In genomic region chr5:131795879-131796792, GRCh38 we compare ENCODE assay signal across 7 cellular contexts. TPM values are rescaled to one million over a fixed set of nuclear protein-coding genes. Genes with fewer than 3 reads are reported as not detected.
DNase-seq lines count a peak whose midpoint lies in the region; FAIRE-seq and TF ChIP-seq lines count a peak whose summit lies in the region.

No MANE protein-coding gene starts in this region.

- peak; percentile 18 for DNase-seq in GM12892 (ENCODE audit: insufficient read length)
- DNase-seq in HAP-1 (ENCODE audit: low spot score in 2 of 2), result peak; percentile 31 to 65
- DNase-seq in MG63, result peak; percentile 74
- peak; percentile 51 for DNase-seq in activated CD4-positive, alpha-beta memory T cell treated with anti-CD3 and anti-CD28 coated beads for 36 hours
- peak; percentile 40 for DNase-seq in epidermal melanocyte (ENCODE audit: insufficient read length, low spot score)
- peak; percentile 74 for DNase-seq in midbrain (lab: John Stamatoyannopoulos, UW)
- peak; percentile 6 to 18 for DNase-seq in stimulated activated CD8-positive, alpha-beta memory T cell treated with anti-CD3 and anti-CD28 coated beads, Interleukin-7, amount 100 ng/mL, for 48 hours (ENCODE audit: extremely low read depth in 1 of 2, low read depth in 1 of 2)

- H3K36me3 ChIP-seq in HAP-1 (replicated peaks), result no peaks in the 10 kb centered on the region
- peaks cover 28% of the 10 kb centered on the region for H3K36me3 ChIP-seq in MG63

- H3K9me3 ChIP-seq in HAP-1 (no peaks in the 10 kb centered on the region), MG63 (no peaks in the 10 kb centered on the region)

- CTCF ChIA-PET in activated CD4-positive, alpha-beta memory T cell treated with anti-CD3 and anti-CD28 coated beads for 36 hours (lab: Charles Lee), result interaction anchor here (0.7 to 2.8 kb wide), 4 partner anchors 160 to 373 kb away, joined by 3 to 9 read pairs (median 4); no protein-coding TSS in a partner anchor

- H3K27me3 Mint-ChIP-seq in activated CD4-positive, alpha-beta memory T cell treated with anti-CD3 and anti-CD28 coated beads for 36 hours, result no peaks in the 10 kb centered on the region

- peak overlapping the region; percentile 97 for H3K4me3 Mint-ChIP-seq in activated CD4-positive, alpha-beta memory T cell treated with anti-CD3 and anti-CD28 coated beads for 36 hours

- H3K36me3 Mint-ChIP-seq in activated CD4-positive, alpha-beta memory T cell treated with anti-CD3 and anti-CD28 coated beads for 36 hours, result peaks cover 6% of the 10 kb centered on the region

- intact Hi-C loops in activated CD4-positive, alpha-beta memory T cell treated with anti-CD3 and anti-CD28 coated beads for 36 hours (cut with micrococcal nuclease), result loop anchor here (5.0 kb wide), 3 partner anchors 211 to 266 kb away; partner anchors contain the start of gene IL3

- peak overlapping the region; percentile 84 for H3K27ac Mint-ChIP-seq in activated CD4-positive, alpha-beta memory T cell treated with anti-CD3 and anti-CD28 coated beads for 36 hours

- H3K4me1 ChIP-seq in HAP-1, result peaks cover 6% of the 10 kb centered on the region

- peaks cover 33% of the 10 kb centered on the region for H3K4me1 Mint-ChIP-seq in activated CD4-positive, alpha-beta memory T cell treated with anti-CD3 and anti-CD28 coated beads for 36 hours (ENCODE audit: low read depth)

- no peaks in the 10 kb centered on the region for H3K9me3 Mint-ChIP-seq in activated CD4-positive, alpha-beta memory T cell treated with anti-CD3 and anti-CD28 coated beads for 36 hours

- POLR2A ChIA-PET in activated CD4-positive, alpha-beta memory T cell treated with anti-CD3 and anti-CD28 coated beads for 36 hours (lab: Charles Lee), result interaction anchor here (0.9 to 1.3 kb wide), 4 partner anchors 159 to 223 kb away, joined by 3 to 4 read pairs (median 3); no protein-coding TSS in a partner anchor

- in situ Hi-C loops in HAP-1 (cut with MboI; ENCODE audit: low sequenced_read_pairs), result no loop called here

- no peak for TF ChIP-seq POLR2A in GM12892 (IDR thresholded peaks at IDR 0.05; ENCODE audit: low read depth, low read length)

- peak; percentile 54 for FAIRE-seq in GM12892 (lab: Jason Lieb, UNC)

- no peaks in the 10 kb centered on the region for H3K27me3 ChIP-seq in HAP-1 (ENCODE audit: low read depth)
- H3K27me3 ChIP-seq in MG63, result no peaks in the 10 kb centered on the region

- peak overlapping the region; percentile 98 for H3K4me3 ChIP-seq in HAP-1
- H3K4me3 ChIP-seq in MG63, result peak overlapping the region; percentile 94

RNA-seq across cellular contexts. Expression of gene FNIP1, which starts 0.7 kb away (rescaled TPM):
- polyA plus RNA-seq in GM12892 (2012; ENCODE audit: missing spikeins), result 12.7 TPM
- total RNA-seq in MG63 (2014; rRNA removed; shearing (Covaris generic); ENCODE audit: low replicate concordance), result 12.4 and 14.9 TPM in 2 replicates
- 10 to 100 TPM; 14.0 to 15.9 TPM for total RNA-seq in activated CD4-positive, alpha-beta memory T cell treated with anti-CD3 and anti-CD28 coated beads for 36 hours

Comparison
In these comparisons a context has a peak if more than half of its experiments do, and no peak if none do; other contexts are left out.
1. Peak in every context shown above with its lines: DNase-seq and H3K4me3 ChIP-seq.
2. DNase-seq: peak in every context shown above with its lines; median percentile 74 in MG63; 74 in midbrain; 51 in activated CD4-positive, alpha-beta memory T cell treated with anti-CD3 and anti-CD28 coated beads for 36 hours; 48 in HAP-1; 40 in epidermal melanocyte; 18 in GM12892; 12 in stimulated activated CD8-positive, alpha-beta memory T cell treated with anti-CD3 and anti-CD28 coated beads, Interleukin-7, amount 100 ng/mL, for 48 hours.